In genomic region chr5:61966991-61967390, GRCh38 we compare ENCODE assay signal across 1 cellular context.
TF ChIP-seq lines count a peak whose summit lies in the region.

No MANE protein-coding gene starts in this region.

TF ChIP-seq in WTC11, 78 proteins besides CTCF, POLR2A, EP300 and RAD21 (continued from another document):
- TF ChIP-seq ZBTB43 (CRISPR knock-in tag; IDR thresholded peaks at IDR 0.05) (no peak), ZNF396 (CRISPR knock-in tag; IDR thresholded peaks at IDR 0.05; ENCODE audit: borderline replicate concordance) (no peak), PRDM15 (CRISPR knock-in tag; IDR thresholded peaks at IDR 0.05) (no peak)
